ENCODE assay signal across 17 cellular contexts in the genomic region with DNA sequence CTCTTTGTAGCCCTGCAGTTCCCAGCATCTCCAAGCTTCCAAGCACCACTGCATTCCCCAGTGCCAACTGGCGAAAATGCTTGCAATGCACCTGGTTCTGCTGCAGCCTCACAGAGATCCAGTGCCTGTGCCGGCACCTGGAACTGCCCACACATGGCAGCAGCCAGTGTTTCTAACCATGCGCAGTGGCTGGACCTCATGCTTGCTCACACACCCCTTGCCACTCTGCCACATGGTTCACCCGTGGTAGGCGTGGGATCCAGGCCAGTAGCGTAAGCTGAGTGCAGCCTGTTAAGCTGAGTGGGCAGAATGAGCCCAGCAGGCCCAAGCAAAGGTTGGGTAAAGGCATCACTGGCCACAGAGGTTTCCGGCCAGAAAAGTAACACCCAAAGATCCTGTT.
DNase-seq lines count a peak whose midpoint lies in the region; ATAC-seq and TF ChIP-seq lines count a peak whose summit lies in the region.
"Had no signal": no experiment of that assay in that cellular context is flagged by ENCODE, and none has a peak within 500 bp of the region (broad histone marks: within the 10 kb centered on the region; RNA-seq: fewer than 3 reads in every experiment).

No MANE protein-coding gene starts in this region.

- no peak overlapping the region for H2BK20ac ChIP-seq in IMR-90 (ENCODE audit: low read depth, low read length)

- no peak for DNase-seq in Right ventricle myocardium superior
- no peak for DNase-seq in left cardiac atrium
- DNase-seq in IMR-90 = no peak
- no peak for DNase-seq in neural progenitor cell (ENCODE audit: low spot score)
- no peak for DNase-seq in effector CD4-positive, alpha-beta T cell
- no peak for DNase-seq in endodermal cell
- no peak for DNase-seq in NOMO-1 treated with dmso at 0.1 percent for 144 hours (lab: John Stamatoyannopoulos, UW; ENCODE audit: unreplicated experiment)
- DNase-seq: 8988T; Calu3; CD8-positive, alpha-beta T cell; DMS79 treated with DMSO at 0.1 percent for 48 hours; EL; H9 had no signal

- no peak overlapping the region for H2BK15ac ChIP-seq in IMR-90 (ENCODE audit: low read depth, low read length)

- TF ChIP-seq CTCF in IMR-90 (conservative IDR thresholded peaks at IDR 0.05; ENCODE audit: low read depth, low read length) (no peak), neural progenitor cell (IDR thresholded peaks at IDR 0.05) (no peak), endodermal cell (conservative IDR thresholded peaks at IDR 0.05) (no peak)

- no peak overlapping the region for H4K91ac ChIP-seq in IMR-90 (ENCODE audit: insufficient read depth, low read depth, low read length)

- in situ Hi-C loops in IMR-90 (cut with MboI; ENCODE audit: low sequenced_read_pairs) = no loop called here

- no peaks in the 10 kb centered on the region for H4K20me1 ChIP-seq in IMR-90 (ENCODE audit: insufficient read depth, low read length)
- no peaks in the 10 kb centered on the region for H4K20me1 ChIP-seq in neural progenitor cell (ENCODE audit: low read depth)
- H4K20me1 ChIP-seq: BLaER1 treated with 17β-estradiol and CSF1 and Interleukin-3, amounts not matched to agents 10 nM and 100 nM had no signal

- 93% methylated on average over 2 of the region's 7 CpGs; no CpG with 5 or more reads in 1 of the 2 experiments for WGBS in IMR-90 (ENCODE audit: extremely low coverage in 2 of 2, insufficient read length in 1 of 2), 2 experiments
- WGBS in endodermal cell (ENCODE audit: insufficient coverage in 1 of 2, insufficient read length in 1 of 2), 2 experiments = 92 to 100% methylated on average over 5 to 7 of the region's 7 CpGs

- H3K36me3 Mint-ChIP-seq in neural progenitor cell (no peaks in the 10 kb centered on the region), endodermal cell (ENCODE audit: low read depth) (no peaks in the 10 kb centered on the region)
- H3K36me3 Mint-ChIP-seq: CD8-positive, alpha-beta T cell had no signal

- H3K9me3 ChIP-seq in IMR-90 (ENCODE audit: control insufficient read depth, insufficient read depth, low read length) (no peaks in the 10 kb centered on the region), neural progenitor cell (ENCODE audit: low read depth) (no peaks in the 10 kb centered on the region), endodermal cell (ENCODE audit: control insufficient read depth, low read length) (peaks cover 9% of the 10 kb centered on the region)

- no peak overlapping the region for H3K4me3 ChIP-seq in IMR-90 (ENCODE audit: insufficient read depth, low read depth, low read length)
- no peak overlapping the region for H3K4me3 ChIP-seq in neural progenitor cell
- no peak overlapping the region for H3K4me3 ChIP-seq in endodermal cell (ENCODE audit: low read length)
- H3K4me3 ChIP-seq: BLaER1 treated with 17β-estradiol and CSF1 and Interleukin-3, amounts not matched to agents 10 nM and 100 nM; GM12878 had no signal

- no peaks in the 10 kb centered on the region; the same call in 1 of the 2 replicates for H3K27me3 ChIP-seq in IMR-90 (ENCODE audit: control insufficient read depth, insufficient read depth, low read length)
- H3K27me3 ChIP-seq in neural progenitor cell = no peaks in the 10 kb centered on the region
- H3K27me3 ChIP-seq in endodermal cell (ENCODE audit: control insufficient read depth, insufficient read depth, low read length, poor library complexity, severe bottlenecking) = no peaks in the 10 kb centered on the region
- H3K27me3 ChIP-seq: BLaER1 treated with 17β-estradiol and CSF1 and Interleukin-3, amounts not matched to agents 10 nM and 100 nM had no signal

- H3K4me1 Mint-ChIP-seq in neural progenitor cell (peaks cover 12% of the 10 kb centered on the region), endodermal cell (peaks cover 11% of the 10 kb centered on the region)
- H3K4me1 Mint-ChIP-seq: B cell had no signal

- no peak overlapping the region for H3K27ac ChIP-seq in IMR-90 (ENCODE audit: insufficient read depth, low read length)
- no peak overlapping the region for H3K27ac ChIP-seq in neural progenitor cell
- H3K27ac ChIP-seq in endodermal cell (ENCODE audit: low read depth, low read length) = no peak overlapping the region
- H3K27ac ChIP-seq: BLaER1 treated with 17β-estradiol and CSF1 and Interleukin-3, amounts not matched to agents 10 nM and 100 nM had no signal

- no peak for TF ChIP-seq RAD21 in IMR-90 (IDR thresholded peaks at IDR 0.05; ENCODE audit: low read length)

- no peak overlapping the region for H3K18ac ChIP-seq in IMR-90 (ENCODE audit: low read depth, low read length)

- no peak overlapping the region for H3K56ac ChIP-seq in IMR-90 (ENCODE audit: extremely low read depth, insufficient read depth, low read length)

- H4K5ac ChIP-seq in IMR-90 (ENCODE audit: low read depth, low read length) = no peak overlapping the region

- H2AK5ac ChIP-seq in IMR-90 (ENCODE audit: low read depth, low read length) = no peak overlapping the region

- H3K4me2 ChIP-seq in IMR-90 (ENCODE audit: low read depth, low read length) (no peak overlapping the region), neural progenitor cell (no peak overlapping the region)
- H3K4me2 ChIP-seq: BLaER1 treated with 17β-estradiol and CSF1 and Interleukin-3, amounts not matched to agents 10 nM and 100 nM had no signal

- H3K79me2 ChIP-seq in neural progenitor cell (ENCODE audit: low read depth) = no peaks in the 10 kb centered on the region

- POLR2A ChIA-PET in IMR-90 (lab: Charles Lee; ENCODE audit: unreplicated experiment) = no interaction called here

- intact Hi-C loops in Right ventricle myocardium superior (cut with DNase I) (no loop called here), left cardiac atrium (cut with DNase I) (no loop called here), IMR-90 (cut with micrococcal nuclease) (no loop called here)

- no peak for TF ChIP-seq POLR2A in IMR-90 (IDR thresholded peaks at IDR 0.05; ENCODE audit: low read depth, low read length)

- H3K36me3 ChIP-seq in IMR-90 (ENCODE audit: control insufficient read depth, insufficient read depth, low read length) (no peaks in the 10 kb centered on the region), neural progenitor cell (no peaks in the 10 kb centered on the region), endodermal cell (ENCODE audit: control insufficient read depth, insufficient read depth, low read length) (no peaks in the 10 kb centered on the region)
- H3K36me3 ChIP-seq: BLaER1 treated with 17β-estradiol and CSF1 and Interleukin-3, amounts not matched to agents 10 nM and 100 nM had no signal

- CTCF ChIA-PET in IMR-90 (lab: Yijun Ruan, JAX) = no interaction called here

- H2BK5ac ChIP-seq in IMR-90 (ENCODE audit: low read depth, low read length, poor library complexity, severe bottlenecking) = no peak overlapping the region

- no peak overlapping the region for H3K4ac ChIP-seq in IMR-90 (ENCODE audit: low read depth, low read length)

- H2BK120ac ChIP-seq in IMR-90 (ENCODE audit: low read depth, low read length) = no peak overlapping the region

- peaks cover 13% of the 10 kb centered on the region for H3K9me3 Mint-ChIP-seq in neural progenitor cell
- peaks cover 9% of the 10 kb centered on the region for H3K9me3 Mint-ChIP-seq in endodermal cell

- H3K4me3 Mint-ChIP-seq in neural progenitor cell = no peak overlapping the region
- H3K4me3 Mint-ChIP-seq in endodermal cell = no peak overlapping the region
- H3K4me3 Mint-ChIP-seq: B cell; CD8-positive, alpha-beta T cell; H9 had no signal

- H3K9ac ChIP-seq in IMR-90 (ENCODE audit: low read depth, low read length) (no peak overlapping the region), neural progenitor cell (no peak overlapping the region), endodermal cell (ENCODE audit: extremely low read depth, low read length, poor library complexity, severe bottlenecking) (no peak overlapping the region)
- H3K9ac ChIP-seq: BLaER1 treated with 17β-estradiol and CSF1 and Interleukin-3, amounts not matched to agents 10 nM and 100 nM had no signal

- H3K23ac ChIP-seq in IMR-90 (ENCODE audit: low read depth, low read length) = no peak overlapping the region

- no peak overlapping the region for H3K14ac ChIP-seq in IMR-90 (replicated peaks; ENCODE audit: low read depth, low read length)

- ATAC-seq in Right ventricle myocardium superior (ENCODE audit: poor library complexity) (peak; percentile 66), left cardiac atrium (no peak), IMR-90 (ENCODE audit: low read depth) (no peak)
- ATAC-seq: CD8-positive, alpha-beta T cell; GM12878; HepG2 had no signal

- H2AFZ ChIP-seq in IMR-90 (replicated peaks; ENCODE audit: low read length, poor library complexity) = peak overlapping the region; percentile 21
- peak overlapping the region; percentile 45 for H2AFZ ChIP-seq in neural progenitor cell (replicated peaks)

- no peak overlapping the region for H3K27ac Mint-ChIP-seq in neural progenitor cell
- H3K27ac Mint-ChIP-seq in endodermal cell = no peak overlapping the region
- H3K27ac Mint-ChIP-seq: B cell; CD8-positive, alpha-beta T cell had no signal

- H3K4me1 ChIP-seq in IMR-90 (ENCODE audit: control insufficient read depth, insufficient read depth, low read length) = no peaks in the 10 kb centered on the region
- peaks cover 17% of the 10 kb centered on the region for H3K4me1 ChIP-seq in neural progenitor cell
- H3K4me1 ChIP-seq in endodermal cell (ENCODE audit: control insufficient read depth, insufficient read depth, low read length) = peaks cover 8% of the 10 kb centered on the region
- H3K4me1 ChIP-seq: BLaER1 treated with 17β-estradiol and CSF1 and Interleukin-3, amounts not matched to agents 10 nM and 100 nM had no signal

- peaks cover 3% of the 10 kb centered on the region for H3F3A ChIP-seq in neural progenitor cell (ENCODE audit: low read depth)

- H3K27me3 Mint-ChIP-seq in neural progenitor cell (ENCODE audit: insufficient read depth, low read depth) (no peaks in the 10 kb centered on the region), endodermal cell (ENCODE audit: insufficient read depth) (peaks cover 39% of the 10 kb centered on the region)

- no TSS peak for BruUV-seq in IMR-90 (replicated peaks; lab: Mats Ljungman, UMichigan)

- H2AK9ac ChIP-seq in IMR-90 (replicated peaks; ENCODE audit: low read depth, low read length, poor library complexity) = no peak overlapping the region

- H3K79me1 ChIP-seq in IMR-90 (ENCODE audit: low read depth in 1 of 2, low read length in 2 of 2) = no peaks in the 10 kb centered on the region

- dilution Hi-C loops in IMR-90 (cut with HindIII; ENCODE audit: low sequenced_read_pairs, unreplicated experiment) = no loop called here

- no peak overlapping the region for H4K8ac ChIP-seq in IMR-90 (ENCODE audit: low read depth in 2 of 2, low read length in 2 of 2)

- H3K9me1 ChIP-seq in IMR-90 (ENCODE audit: insufficient read depth, low read length) = no peaks in the 10 kb centered on the region

TF ChIP-seq in IMR-90, 13 proteins besides CTCF, POLR2A, EP300 and RAD21 (continues in another document):
- TF ChIP-seq, protein P1, sequence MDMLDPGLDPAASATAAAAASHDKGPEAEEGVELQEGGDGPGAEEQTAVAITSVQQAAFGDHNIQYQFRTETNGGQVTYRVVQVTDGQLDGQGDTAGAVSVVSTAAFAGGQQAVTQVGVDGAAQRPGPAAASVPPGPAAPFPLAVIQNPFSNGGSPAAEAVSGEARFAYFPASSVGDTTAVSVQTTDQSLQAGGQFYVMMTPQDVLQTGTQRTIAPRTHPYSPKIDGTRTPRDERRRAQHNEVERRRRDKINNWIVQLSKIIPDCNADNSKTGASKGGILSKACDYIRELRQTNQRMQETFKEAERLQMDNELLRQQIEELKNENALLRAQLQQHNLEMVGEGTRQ (IDR thresholded peaks at IDR 0.05; ENCODE audit: low read depth, low read length) = no peak
- no peak for TF ChIP-seq NFE2L2 (IDR thresholded peaks at IDR 0.05; ENCODE audit: low read depth, low read length)
